Comparison of ENCODE assay signal across 22 cellular contexts in the genomic region with DNA sequence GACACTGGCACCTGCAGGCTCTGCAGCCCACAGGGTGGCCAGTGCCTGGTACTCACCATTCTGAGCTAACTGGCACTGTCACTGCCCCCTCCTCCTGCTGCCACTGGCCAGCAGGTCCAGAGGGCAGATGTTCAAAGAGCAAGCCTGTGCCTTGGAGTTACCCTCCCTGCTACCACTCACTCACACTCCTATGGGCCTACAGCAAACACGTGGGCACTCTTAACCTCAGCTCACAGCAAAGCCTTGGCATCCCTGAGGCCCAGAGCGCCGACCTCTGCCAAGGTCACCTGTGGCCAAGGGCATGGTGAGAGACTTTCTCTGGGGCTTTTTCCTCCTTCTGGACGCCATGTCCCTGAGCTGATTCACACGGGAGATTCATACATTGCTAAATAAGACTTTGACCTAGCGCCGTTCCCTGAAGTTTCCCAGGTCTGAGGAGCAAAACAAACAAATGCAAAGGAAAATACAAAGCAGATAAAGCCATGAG.
"Had no signal": no experiment of that assay in that cellular context is flagged by ENCODE, and none has a peak within 500 bp of the region (broad histone marks: within the 10 kb centered on the region; RNA-seq: fewer than 3 reads in every experiment).

No MANE protein-coding gene starts in this region.

- FAIRE-seq: endothelial cell of umbilical vein had no signal

- H3K4me2 ChIP-seq: neural progenitor cell, smooth muscle cell had no signal

- H3K27me3 ChIP-seq: neural progenitor cell, right atrium auricular region, tibial artery, upper lobe of left lung, uterus had no signal

- H3K9ac ChIP-seq: neural progenitor cell, parathyroid adenoma had no signal

- ATAC-seq: left colon had no signal

- H3K36me3 Mint-ChIP-seq: natural killer cell treated with Interleukin-12 subunit alpha and Interleukin-12 subunit beta and Interleukin-15 and Interleukin-18, amount 100 ng/mL, for 72 hours; neural progenitor cell had no signal

- DNase-seq: effector CD4-positive, alpha-beta T cell; endodermal cell; erythroblast; foreskin melanocyte; head of caudate nucleus; hippocampal formation; left colon; mammary epithelial cell; occipital lobe; stimulated activated CD4-positive, alpha-beta T cell treated with anti-CD3 and anti-CD28 coated beads, Interleukin-2, amount 100 ng/mL, for 48 hours; stimulated activated naive CD8-positive, alpha-beta T cell treated with anti-CD3 and anti-CD28 coated beads, Interleukin-15, Interleukin-2, amounts not matched to agents 100 U/mL and 50 U/mL, for 24 hours; tibial artery; upper lobe of left lung; uterus had no signal

- H3K27ac ChIP-seq: coronary artery, neural progenitor cell, parathyroid adenoma, right atrium auricular region, tibial artery, upper lobe of left lung, uterus had no signal

- H3K4me3 ChIP-seq: coronary artery, neural progenitor cell, right atrium auricular region, smooth muscle cell, tibial artery, upper lobe of left lung, uterus had no signal

- H3K79me2 ChIP-seq: parathyroid adenoma had no signal

- H3K4me3 Mint-ChIP-seq: endodermal cell; mesothelial cell of epicardium; natural killer cell treated with Interleukin-12 subunit alpha and Interleukin-12 subunit beta and Interleukin-15 and Interleukin-18, amount 100 ng/mL, for 72 hours; neural progenitor cell had no signal

- H2AFZ ChIP-seq: neural progenitor cell, parathyroid adenoma had no signal

- H3K27ac Mint-ChIP-seq: endodermal cell; mesothelial cell of epicardium; natural killer cell treated with Interleukin-12 subunit alpha and Interleukin-12 subunit beta and Interleukin-15 and Interleukin-18, amount 100 ng/mL, for 72 hours; neural progenitor cell had no signal

- H3K4me1 ChIP-seq: neural progenitor cell, parathyroid adenoma, right atrium auricular region, tibial artery, upper lobe of left lung, uterus had no signal

- H3K9me3 ChIP-seq: tibial artery, upper lobe of left lung, uterus had no signal

- H3K36me3 ChIP-seq: neural progenitor cell, right atrium auricular region, tibial artery, upper lobe of left lung, uterus had no signal

- H3K4me1 Mint-ChIP-seq: endodermal cell, mesothelial cell of epicardium had no signal
